8 cellular contexts compared by ENCODE assay signal in genomic region chr1:13725714-13726175, GRCh38. TPM values are rescaled to one million over a fixed set of nuclear protein-coding genes. Genes with fewer than 3 reads are reported as not detected.
A peak's percentile ranks its signal among the peaks of the same experiment; 100 is the strongest.
DNase-seq lines count a peak whose midpoint lies in the region; ATAC-seq and TF ChIP-seq lines count a peak whose summit lies in the region.

No MANE protein-coding gene starts in this region.

- ATAC-seq in stimulated activated naive B cell treated with anti-CD40 and anti-IgM and Interleukin-4, amounts not matched to agents 10 μg/mL and 1 μg/mL and 100 μg/mL, for 72 hours (replicated peaks) = peak; percentile 44 to 52
- ATAC-seq in GM19328 (IDR thresholded peaks at IDR 0.05; ENCODE audit: unreplicated experiment) = no peak

- no peak overlapping the region for H3K4me3 ChIP-seq in OCI-LY7 (ENCODE audit: low read depth, low read length, poor library complexity, severe bottlenecking)

- no peak overlapping the region for H2AFZ ChIP-seq in OCI-LY7 (ENCODE audit: low read length)

- H3K9me2 ChIP-seq in OCI-LY7 (ENCODE audit: insufficient read depth, low read length) = no peaks in the 10 kb centered on the region

- H3K4me2 ChIP-seq in OCI-LY7 (ENCODE audit: low read length) = peak overlapping the region; percentile 35; the same call in 1 of the 2 replicates

- peaks cover 79% of the 10 kb centered on the region for H3K4me1 Mint-ChIP-seq in activated naive CD4-positive, alpha-beta T cell treated with anti-CD3 and anti-CD28 coated beads, Interleukin-2, amount 50 U/mL, for 24 hours
- peaks cover 22 to 30% of the 10 kb centered on the region in 2 donors for H3K4me1 Mint-ChIP-seq in immature natural killer cell
- H3K4me1 Mint-ChIP-seq in stimulated activated naive B cell treated with anti-CD40 and anti-IgM and Interleukin-4, amounts not matched to agents 10 μg/mL and 1 μg/mL and 100 μg/mL, for 72 hours = peaks cover 64 to 80% of the 10 kb centered on the region in 2 donors

- H3K9me3 ChIP-seq in OCI-LY7 (ENCODE audit: low read length) = no peaks in the 10 kb centered on the region

- CTCF ChIA-PET in OCI-LY7 (lab: Charles Lee; ENCODE audit: unreplicated experiment) = interaction anchor here (0.6 to 1.7 kb wide), 6 partner anchors 9 to 60 kb away, joined by 3 to 8 read pairs (median 4); no protein-coding TSS in a partner anchor

- peaks cover 58% of the 10 kb centered on the region for H3K4me1 ChIP-seq in OCI-LY7 (ENCODE audit: insufficient read depth, low read length, poor library complexity, severe bottlenecking)

- peak overlapping the region; percentile 22 for H3K27ac ChIP-seq in OCI-LY7 (ENCODE audit: low read depth, low read length, poor library complexity, severe bottlenecking)

- peaks cover 63% of the 10 kb centered on the region; the same call in 1 of the 2 replicates for H3K79me2 ChIP-seq in OCI-LY7 (ENCODE audit: insufficient read depth, low read depth, low read length)

- peak; percentile 90 for TF ChIP-seq CTCF in OCI-LY7 (conservative IDR thresholded peaks at IDR 0.05; ENCODE audit: low read length)

- BruUV-seq in OCI-LY7 (replicated peaks; lab: Mats Ljungman, UMichigan) = no TSS peak

- DNase-seq in SIG-M5 treated with dmso at 0.1 percent for 504 hours (lab: John Stamatoyannopoulos, UW; ENCODE audit: unreplicated experiment) (peak; percentile 29), SIG-M5 (lab: John Stamatoyannopoulos, UW) (no peak), OCI-LY7 (ENCODE audit: low spot score) (peak; percentile 78), immature natural killer cell (peak; percentile 19 to 35 (median 31)), NCI-H226 (no peak)
- peak; percentile 46 for DNase-seq in stimulated activated naive B cell treated with anti-CD40 and anti-IgM and Interleukin-4, amounts not matched to agents 10 μg/mL and 1 μg/mL and 100 μg/mL, for 72 hours

- POLR2A ChIA-PET in OCI-LY7 (lab: Charles Lee) = interaction anchor here (0.9 to 2.5 kb wide), 10 partner anchors 11 to 61 kb away, joined by 3 to 11 read pairs (median 5); no protein-coding TSS in a partner anchor

- H3K4me3 Mint-ChIP-seq in activated naive CD4-positive, alpha-beta T cell treated with anti-CD3 and anti-CD28 coated beads, Interleukin-2, amount 50 U/mL, for 24 hours = no peak overlapping the region
- H3K4me3 Mint-ChIP-seq in immature natural killer cell = no peak overlapping the region
- H3K4me3 Mint-ChIP-seq in stimulated activated naive B cell treated with anti-CD40 and anti-IgM and Interleukin-4, amounts not matched to agents 10 μg/mL and 1 μg/mL and 100 μg/mL, for 72 hours = peak overlapping the region; percentile 10 to 24

- H4K20me1 ChIP-seq in OCI-LY7 (ENCODE audit: insufficient read depth, low read length) = no peaks in the 10 kb centered on the region

- peaks cover 5% of the 10 kb centered on the region for H3K36me3 Mint-ChIP-seq in activated naive CD4-positive, alpha-beta T cell treated with anti-CD3 and anti-CD28 coated beads, Interleukin-2, amount 50 U/mL, for 24 hours
- peaks cover 0 to 5% (median 0%) of the 10 kb centered on the region in 3 donors for H3K36me3 Mint-ChIP-seq in immature natural killer cell
- H3K36me3 Mint-ChIP-seq in stimulated activated naive B cell treated with anti-CD40 and anti-IgM and Interleukin-4, amounts not matched to agents 10 μg/mL and 1 μg/mL and 100 μg/mL, for 72 hours = peaks cover 13 to 47% of the 10 kb centered on the region in 2 donors

- intact Hi-C loops in OCI-LY7 (cut with micrococcal nuclease; ENCODE audit: unreplicated experiment) = loop anchor here (1.0 kb wide), 1 partner anchor 60 kb away; no protein-coding TSS in a partner anchor

- H3K27me3 Mint-ChIP-seq in activated naive CD4-positive, alpha-beta T cell treated with anti-CD3 and anti-CD28 coated beads, Interleukin-2, amount 50 U/mL, for 24 hours = no peaks in the 10 kb centered on the region
- H3K27me3 Mint-ChIP-seq in immature natural killer cell (ENCODE audit: low read depth in 3 of 3) = peaks cover 1 to 6% (median 2%) of the 10 kb centered on the region in 3 donors
- H3K27me3 Mint-ChIP-seq in stimulated activated naive B cell treated with anti-CD40 and anti-IgM and Interleukin-4, amounts not matched to agents 10 μg/mL and 1 μg/mL and 100 μg/mL, for 72 hours = no peaks in the 10 kb centered on the region

- H3K27ac Mint-ChIP-seq in activated naive CD4-positive, alpha-beta T cell treated with anti-CD3 and anti-CD28 coated beads, Interleukin-2, amount 50 U/mL, for 24 hours = peak overlapping the region; percentile 25
- H3K27ac Mint-ChIP-seq in immature natural killer cell = peak overlapping the region in 3 of 6 donors; percentile 3 to 15 (median 8)
- H3K27ac Mint-ChIP-seq in stimulated activated naive B cell treated with anti-CD40 and anti-IgM and Interleukin-4, amounts not matched to agents 10 μg/mL and 1 μg/mL and 100 μg/mL, for 72 hours = peak overlapping the region; percentile 97

- peaks cover 10% of the 10 kb centered on the region; the same call in 1 of the 2 replicates for H3K36me3 ChIP-seq in OCI-LY7 (ENCODE audit: insufficient read depth, low read length)

- H3K9me3 Mint-ChIP-seq in activated naive CD4-positive, alpha-beta T cell treated with anti-CD3 and anti-CD28 coated beads, Interleukin-2, amount 50 U/mL, for 24 hours = no peaks in the 10 kb centered on the region
- H3K9me3 Mint-ChIP-seq in immature natural killer cell = no peaks in the 10 kb centered on the region
- peaks cover 0 to 1% of the 10 kb centered on the region in 2 donors for H3K9me3 Mint-ChIP-seq in stimulated activated naive B cell treated with anti-CD40 and anti-IgM and Interleukin-4, amounts not matched to agents 10 μg/mL and 1 μg/mL and 100 μg/mL, for 72 hours

RNA-seq across cellular contexts. Expression of gene PRDM2, which starts 25.8 kb away (rescaled TPM):
- total RNA-seq in OCI-LY7 (2014; rRNA removed; shearing (Covaris generic)) = 38.7 and 47.6 TPM in 2 replicates
- 98.2 and 109 TPM in 2 replicates for total RNA-seq in OCI-LY7 (2022)
- 10 to 100 TPM in 2 of 3 donors, 1 to 10 TPM in 1; 9.6 to 34.1 (median 10.8) TPM for polyA plus RNA-seq in immature natural killer cell

Comparison
In these comparisons a context has a peak if more than half of its experiments do, and no peak if none do; other contexts are left out.
1. DNase-seq: peak in SIG-M5 treated with dmso at 0.1 percent for 504 hours (single experiment), OCI-LY7 (single experiment), immature natural killer cell (3 of 3) and stimulated activated naive B cell treated with anti-CD40 and anti-IgM and Interleukin-4, amounts not matched to agents 10 μg/mL and 1 μg/mL and 100 μg/mL, for 72 hours (single experiment); none in SIG-M5 (single experiment) and NCI-H226 (single experiment).
2. H3K4me3 Mint-ChIP-seq: peak in stimulated activated naive B cell treated with anti-CD40 and anti-IgM and Interleukin-4, amounts not matched to agents 10 μg/mL and 1 μg/mL and 100 μg/mL, for 72 hours (2 of 2); none in activated naive CD4-positive, alpha-beta T cell treated with anti-CD3 and anti-CD28 coated beads, Interleukin-2, amount 50 U/mL, for 24 hours (single experiment) and immature natural killer cell (0 of 5).